In genomic region chr11:119489087-119489486, GRCh38 we compare ENCODE assay signal across 15 cellular contexts.
DNase-seq lines count a peak whose midpoint lies in the region; ATAC-seq and TF ChIP-seq lines count a peak whose summit lies in the region.
"Had no signal": no experiment of that assay in that cellular context is flagged by ENCODE, and none has a peak within 500 bp of the region (broad histone marks: within the 10 kb centered on the region; RNA-seq: fewer than 3 reads in every experiment).

No MANE protein-coding gene starts in this region.

- H3K27ac Mint-ChIP-seq in activated naive CD8-positive, alpha-beta T cell treated with anti-CD3 and anti-CD28 coated beads, Interleukin-2, amount 10 ng/mL, durations not matched to agents 7 days and 5 days: no peak overlapping the region
- no peak overlapping the region for H3K27ac Mint-ChIP-seq in activated naive CD8-positive, alpha-beta T cell treated with anti-CD3 and anti-CD28 coated beads, Interleukin-2, amount 50 U/mL, for 24 hours
- H3K27ac Mint-ChIP-seq: CD4-positive, CD25-positive, alpha-beta regulatory T cell; IgD-negative memory B cell had no signal

- POLR2A ChIA-PET in activated naive CD8-positive, alpha-beta T cell treated with anti-CD3 and anti-CD28 coated beads, Interleukin-2, amount 10 ng/mL, durations not matched to agents 7 days and 5 days (lab: Charles Lee): no interaction called here

- H4K91ac ChIP-seq in neuronal stem cell (ENCODE audit: low read depth, low read length, poor library complexity): no peak overlapping the region

- H3K27me3 ChIP-seq in adrenal gland: no peaks in the 10 kb centered on the region
- H3K27me3 ChIP-seq in neuronal stem cell (ENCODE audit: control insufficient read depth in 3 of 3, insufficient read depth in 3 of 3, low read depth in 1 of 3, low read length in 3 of 3): peaks cover 0 to 13% (median 0%) of the 10 kb centered on the region in 3 experiments
- no peaks in the 10 kb centered on the region for H3K27me3 ChIP-seq in vagina

- H3K4me2 ChIP-seq in neuronal stem cell (ENCODE audit: insufficient read depth, low read length, poor library complexity, severe bottlenecking): no peak overlapping the region

- no peak overlapping the region for H2BK12ac ChIP-seq in neuronal stem cell (ENCODE audit: low read length)

- TF ChIP-seq CTCF in adrenal gland (IDR thresholded peaks at IDR 0.05): no peak
- no peak for TF ChIP-seq CTCF in vagina (IDR thresholded peaks at IDR 0.05)

- H3K9ac ChIP-seq in neuronal stem cell (ENCODE audit: low read depth, low read length, poor library complexity): no peak overlapping the region

- H3K36me3 Mint-ChIP-seq in activated naive CD8-positive, alpha-beta T cell treated with anti-CD3 and anti-CD28 coated beads, Interleukin-2, amount 10 ng/mL, durations not matched to agents 7 days and 5 days: no peaks in the 10 kb centered on the region
- no peaks in the 10 kb centered on the region for H3K36me3 Mint-ChIP-seq in activated naive CD8-positive, alpha-beta T cell treated with anti-CD3 and anti-CD28 coated beads, Interleukin-2, amount 50 U/mL, for 24 hours (ENCODE audit: low read depth)
- H3K36me3 Mint-ChIP-seq: CD4-positive, CD25-positive, alpha-beta regulatory T cell; IgD-negative memory B cell had no signal

- H2AFZ ChIP-seq in neuronal stem cell (ENCODE audit: low read length): no peak overlapping the region

- H3K4me1 ChIP-seq in adrenal gland (replicated peaks in 1 of 2) (no peaks in the 10 kb centered on the region), neuronal stem cell (ENCODE audit: control insufficient read depth in 2 of 2, insufficient read depth in 1 of 2, low read depth in 1 of 2, low read length in 2 of 2) (peaks cover 0 to 2% of the 10 kb centered on the region in 2 donors), vagina (no peaks in the 10 kb centered on the region)

- TF ChIP-seq POLR2A in adrenal gland (IDR thresholded peaks at IDR 0.05) (no peak), vagina (IDR thresholded peaks at IDR 0.05) (no peak)

- no peak overlapping the region for H4K8ac ChIP-seq in neuronal stem cell (ENCODE audit: low read depth, low read length)

- H3K9me3 Mint-ChIP-seq in activated naive CD8-positive, alpha-beta T cell treated with anti-CD3 and anti-CD28 coated beads, Interleukin-2, amount 10 ng/mL, durations not matched to agents 7 days and 5 days: no peaks in the 10 kb centered on the region
- no peaks in the 10 kb centered on the region for H3K9me3 Mint-ChIP-seq in activated naive CD8-positive, alpha-beta T cell treated with anti-CD3 and anti-CD28 coated beads, Interleukin-2, amount 50 U/mL, for 24 hours
- H3K9me3 Mint-ChIP-seq: CD4-positive, CD25-positive, alpha-beta regulatory T cell; IgD-negative memory B cell had no signal

- H3K4me1 Mint-ChIP-seq in activated naive CD8-positive, alpha-beta T cell treated with anti-CD3 and anti-CD28 coated beads, Interleukin-2, amount 10 ng/mL, durations not matched to agents 7 days and 5 days: no peaks in the 10 kb centered on the region
- H3K4me1 Mint-ChIP-seq in activated naive CD8-positive, alpha-beta T cell treated with anti-CD3 and anti-CD28 coated beads, Interleukin-2, amount 50 U/mL, for 24 hours: no peaks in the 10 kb centered on the region
- H3K4me1 Mint-ChIP-seq: CD4-positive, CD25-positive, alpha-beta regulatory T cell had no signal

- ATAC-seq in activated naive CD8-positive, alpha-beta T cell treated with anti-CD3 and anti-CD28 coated beads, Interleukin-2, amount 10 ng/mL, durations not matched to agents 7 days and 5 days (ENCODE audit: low read depth): no peak
- ATAC-seq in activated naive CD8-positive, alpha-beta T cell treated with anti-CD3 and anti-CD28 coated beads, Interleukin-2, amount 50 U/mL, for 24 hours: no peak

- intact Hi-C loops in adrenal gland (cut with DNase I) (loop anchor here (10.0 kb wide), 3 partner anchors 176 to 626 kb away; partner anchors contain the start of gene NECTIN1 (in 1 of the 2)), vagina (cut with DNase I) (loop anchor here (10.0 kb wide), 1 partner anchor 256 kb away; no protein-coding TSS in a partner anchor)

- no peaks in the 10 kb centered on the region for H3K9me3 ChIP-seq in adrenal gland (replicated peaks in 1 of 3)
- no peaks in the 10 kb centered on the region for H3K9me3 ChIP-seq in neuronal stem cell (replicated peaks in 1 of 2; ENCODE audit: control insufficient read depth in 2 of 2, insufficient read depth in 1 of 2, low read depth in 1 of 2, low read length in 2 of 2)
- no peaks in the 10 kb centered on the region for H3K9me3 ChIP-seq in vagina

- H3K27me3 Mint-ChIP-seq in activated naive CD8-positive, alpha-beta T cell treated with anti-CD3 and anti-CD28 coated beads, Interleukin-2, amount 10 ng/mL, durations not matched to agents 7 days and 5 days: no peaks in the 10 kb centered on the region
- peaks cover 8% of the 10 kb centered on the region for H3K27me3 Mint-ChIP-seq in activated naive CD8-positive, alpha-beta T cell treated with anti-CD3 and anti-CD28 coated beads, Interleukin-2, amount 50 U/mL, for 24 hours

- H3K14ac ChIP-seq in neuronal stem cell (ENCODE audit: low read length): no peak overlapping the region

- H3K4me3 ChIP-seq in adrenal gland (no peak overlapping the region), neuronal stem cell (ENCODE audit: low read length in 2 of 2) (peak overlapping the region in 1 of 2 donors; percentile 16), vagina (no peak overlapping the region)
- H3K4me3 ChIP-seq: SK-N-MC had no signal

- H3K18ac ChIP-seq in neuronal stem cell (ENCODE audit: low read length): no peak overlapping the region

- H3K23ac ChIP-seq in neuronal stem cell (ENCODE audit: low read depth, low read length, poor library complexity): no peak overlapping the region

- WGBS in adrenal gland, 4 donors: 61 to 83% (median 76%) methylated on average over 3 of the region's 3 CpGs
- WGBS in neuronal stem cell (ENCODE audit: extremely low coverage in 2 of 2, insufficient read length in 2 of 2, insufficient replicate concordance in 1 of 2), 2 donors: no CpG with 5 or more reads among the region's 3 CpGs

- H3K4me3 Mint-ChIP-seq in activated naive CD8-positive, alpha-beta T cell treated with anti-CD3 and anti-CD28 coated beads, Interleukin-2, amount 10 ng/mL, durations not matched to agents 7 days and 5 days: no peak overlapping the region
- H3K4me3 Mint-ChIP-seq in activated naive CD8-positive, alpha-beta T cell treated with anti-CD3 and anti-CD28 coated beads, Interleukin-2, amount 50 U/mL, for 24 hours: no peak overlapping the region

- no peak overlapping the region for H2BK120ac ChIP-seq in neuronal stem cell (ENCODE audit: low read depth, low read length)

- H3K4ac ChIP-seq in neuronal stem cell (ENCODE audit: low read length): no peak overlapping the region

- H3K36me3 ChIP-seq in adrenal gland (replicated peaks in 1 of 2) (no peaks in the 10 kb centered on the region), neuronal stem cell (replicated peaks in 1 of 2; ENCODE audit: control insufficient read depth in 2 of 2, insufficient read depth in 2 of 2, low read length in 2 of 2) (no peaks in the 10 kb centered on the region), vagina (no peaks in the 10 kb centered on the region)

- H3K79me1 ChIP-seq in neuronal stem cell (ENCODE audit: low read depth, low read length): no peaks in the 10 kb centered on the region

- H2BK5ac ChIP-seq in neuronal stem cell (ENCODE audit: low read length): peak overlapping the region; percentile 62

- peak; percentile 2 for DNase-seq in activated naive CD8-positive, alpha-beta T cell treated with anti-CD3 and anti-CD28 coated beads, Interleukin-2, amount 10 ng/mL, durations not matched to agents 7 days and 5 days
- no peak for DNase-seq in activated naive CD8-positive, alpha-beta T cell treated with anti-CD3 and anti-CD28 coated beads, Interleukin-2, amount 50 U/mL, for 24 hours
- DNase-seq in adrenal gland: peak in 4 of 7 donors; percentile 4 to 21 (median 7)
- no peak for DNase-seq in neuronal stem cell (ENCODE audit: low spot score)
- no peak for DNase-seq in activated gamma-delta T cell treated with Interleukin-2 at 50 U/mL for 16 hours
- DNase-seq in vagina (ENCODE audit: extremely low spot score in 2 of 2): no peak
- no peak for DNase-seq in iPS-NIHi7 (ENCODE audit: extremely low spot score)
- DNase-seq: CD4-positive, CD25-positive, alpha-beta regulatory T cell; MV-4-11; NCI-H187; NCI-H446; NCI-H526; SHP77 treated with DMSO at 0.1 percent for 48 hours had no signal

- no peak overlapping the region for H2AK5ac ChIP-seq in neuronal stem cell (ENCODE audit: low read depth, low read length)

- H3K27ac ChIP-seq in adrenal gland (no peak overlapping the region), neuronal stem cell (replicated peaks; ENCODE audit: low read length) (no peak overlapping the region), vagina (no peak overlapping the region)
- H3K27ac ChIP-seq: SK-N-MC had no signal

- H2BK15ac ChIP-seq in neuronal stem cell (ENCODE audit: low read length): no peak overlapping the region

Comparison
In these comparisons a context has a peak if more than half of its experiments do, and no peak if none do; other contexts are left out.
1. DNase-seq: peak in activated naive CD8-positive, alpha-beta T cell treated with anti-CD3 and anti-CD28 coated beads, Interleukin-2, amount 10 ng/mL, durations not matched to agents 7 days and 5 days (single experiment) and adrenal gland (4 of 7); none in activated naive CD8-positive, alpha-beta T cell treated with anti-CD3 and anti-CD28 coated beads, Interleukin-2, amount 50 U/mL, for 24 hours (single experiment), neuronal stem cell (single experiment), activated gamma-delta T cell treated with Interleukin-2 at 50 U/mL for 16 hours (single experiment), vagina (0 of 2) and iPS-NIHi7 (single experiment).